19 cellular contexts compared by ENCODE assay signal in the genomic region with DNA sequence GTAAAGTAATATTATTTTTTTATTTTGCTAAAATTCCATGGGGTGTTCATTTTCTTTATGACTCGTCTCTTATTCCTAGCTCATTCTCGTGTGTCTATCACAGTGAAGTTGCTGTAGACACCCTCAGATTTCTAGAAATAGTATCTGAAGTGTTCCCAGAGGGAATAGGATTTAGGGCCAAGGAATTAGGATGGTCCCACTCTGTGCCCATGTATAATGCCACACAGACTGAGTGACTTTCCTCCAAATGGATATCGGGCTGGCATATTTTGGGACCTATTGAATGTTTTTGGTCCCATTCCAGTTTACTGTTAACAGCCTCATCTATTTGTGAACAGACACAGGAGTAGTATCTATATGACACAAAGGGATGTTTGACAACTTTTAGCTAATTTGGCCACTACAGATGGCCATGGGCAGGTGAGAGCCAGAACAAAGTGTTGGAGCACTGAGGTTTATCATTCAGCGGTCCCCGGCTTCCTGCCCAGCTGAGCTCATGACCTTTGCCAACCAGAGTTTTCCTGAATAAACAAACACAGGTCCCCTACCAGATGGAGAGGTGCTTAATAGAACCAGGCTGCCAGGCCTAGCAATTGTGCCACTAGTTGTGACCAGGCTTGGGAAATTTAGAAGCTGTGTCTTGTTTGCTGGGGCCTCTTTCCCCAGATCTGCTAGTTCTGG. TPM values are rescaled to one million over a fixed set of nuclear protein-coding genes. Genes with fewer than 3 reads are reported as not detected.
DNase-seq lines count a peak whose midpoint lies in the region; ATAC-seq, FAIRE-seq and TF ChIP-seq lines count a peak whose summit lies in the region.
"Had no signal": no experiment of that assay in that cellular context is flagged by ENCODE, and none has a peak within 500 bp of the region (broad histone marks: within the 10 kb centered on the region; RNA-seq: fewer than 3 reads in every experiment).

No MANE protein-coding gene starts in this region.

- peaks cover 61% of the 10 kb centered on the region for H3K4me1 ChIP-seq in astrocyte (ENCODE audit: insufficient read depth, low read length)
- peaks cover 45% of the 10 kb centered on the region for H3K4me1 ChIP-seq in smooth muscle cell (ENCODE audit: low read depth)
- H3K4me1 ChIP-seq in neural progenitor cell, result peaks cover 40% of the 10 kb centered on the region
- H3K4me1 ChIP-seq: BLaER1 had no signal

- H3K36me3 Mint-ChIP-seq in astrocyte (ENCODE audit: low read depth, unreplicated experiment), result peaks cover 34% of the 10 kb centered on the region
- peaks cover 64% of the 10 kb centered on the region for H3K36me3 Mint-ChIP-seq in neural progenitor cell

- H2AFZ ChIP-seq in astrocyte (ENCODE audit: low read depth, low read length) (no peak overlapping the region), smooth muscle cell (ENCODE audit: low read depth) (no peak overlapping the region), neural progenitor cell (replicated peaks) (no peak overlapping the region)

- H3K27ac Mint-ChIP-seq in astrocyte (ENCODE audit: unreplicated experiment), result no peak overlapping the region
- no peak overlapping the region for H3K27ac Mint-ChIP-seq in neural progenitor cell

- peak; percentile 63 for DNase-seq in LHCN-M2 (ENCODE audit: low read depth)
- DNase-seq in astrocyte (ENCODE audit: low read depth), result no peak
- no peak for DNase-seq in left cardiac atrium
- no peak for DNase-seq in smooth muscle cell (lab: John Stamatoyannopoulos, UW; ENCODE audit: unreplicated experiment)
- no peak for DNase-seq in neural progenitor cell (ENCODE audit: low spot score)
- DNase-seq in NAMALWA (ENCODE audit: low spot score), result no peak
- DNase-seq: anterior cingulate cortex; DMS79 treated with DMSO at 0.1 percent for 48 hours; effector memory CD4-positive, alpha-beta T cell; foreskin keratinocyte; mesendoderm; NCI-H2171 treated with DMSO at 0.1 percent for 48 hours; stimulated activated naive CD4-positive, alpha-beta T cell treated with Interleukin-2 at 50 U/mL for 16 hours had no signal

- intact Hi-C loops in left cardiac atrium (cut with DNase I), result no loop called here

- H3K9me3 ChIP-seq in astrocyte (ENCODE audit: insufficient read depth, low read depth, low read length), result no peaks in the 10 kb centered on the region
- no peaks in the 10 kb centered on the region for H3K9me3 ChIP-seq in smooth muscle cell (replicated peaks; ENCODE audit: low read depth)
- no peaks in the 10 kb centered on the region for H3K9me3 ChIP-seq in neural progenitor cell (ENCODE audit: low read depth)
- H3K9me3 ChIP-seq: BLaER1, neutrophil had no signal

- H3K4me1 Mint-ChIP-seq in astrocyte (ENCODE audit: low read depth, unreplicated experiment) (peaks cover 49% of the 10 kb centered on the region), neural progenitor cell (peaks cover 69% of the 10 kb centered on the region)

- no peaks in the 10 kb centered on the region for H3K27me3 ChIP-seq in astrocyte (ENCODE audit: insufficient read depth, low read length)
- H3K27me3 ChIP-seq in smooth muscle cell (ENCODE audit: low read depth), result no peaks in the 10 kb centered on the region
- no peaks in the 10 kb centered on the region for H3K27me3 ChIP-seq in neural progenitor cell
- H3K27me3 ChIP-seq: BLaER1, foreskin keratinocyte had no signal

- no peak for FAIRE-seq in astrocyte (lab: Jason Lieb, UNC)

- H3K4me3 Mint-ChIP-seq in astrocyte (ENCODE audit: unreplicated experiment) (no peak overlapping the region), neural progenitor cell (no peak overlapping the region)

- H3K79me2 ChIP-seq in astrocyte (ENCODE audit: insufficient read depth, low read length), result peaks cover 98% of the 10 kb centered on the region
- peaks cover 69% of the 10 kb centered on the region for H3K79me2 ChIP-seq in smooth muscle cell (ENCODE audit: low read depth)
- H3K79me2 ChIP-seq in neural progenitor cell (ENCODE audit: low read depth), result peaks cover 98% of the 10 kb centered on the region

- 71% methylated on average over 5 of the region's 5 CpGs for WGBS in smooth muscle cell (ENCODE audit: low lambda C conversion rate)

- peak overlapping the region; percentile 32 for H3K9ac ChIP-seq in astrocyte (ENCODE audit: low read length)
- no peak overlapping the region for H3K9ac ChIP-seq in smooth muscle cell (ENCODE audit: low read depth)
- no peak overlapping the region for H3K9ac ChIP-seq in neural progenitor cell
- H3K9ac ChIP-seq: BLaER1 had no signal

- H3K9me3 Mint-ChIP-seq in astrocyte (ENCODE audit: unreplicated experiment) (no peaks in the 10 kb centered on the region), neural progenitor cell (no peaks in the 10 kb centered on the region)

- peaks cover 10% of the 10 kb centered on the region for H3K36me3 ChIP-seq in astrocyte (ENCODE audit: insufficient read depth, low read length)
- H3K36me3 ChIP-seq in smooth muscle cell (ENCODE audit: low read depth), result no peaks in the 10 kb centered on the region
- H3K36me3 ChIP-seq in neural progenitor cell, result no peaks in the 10 kb centered on the region
- H3K36me3 ChIP-seq: BLaER1, neutrophil had no signal

- H3K4me2 ChIP-seq in astrocyte (ENCODE audit: low read length) (peak overlapping the region; percentile 57), smooth muscle cell (peak overlapping the region; percentile 31), neural progenitor cell (no peak overlapping the region)
- H3K4me2 ChIP-seq: BLaER1 had no signal

- H3K4me3 ChIP-seq in astrocyte (ENCODE audit: insufficient read depth, low read depth, low read length), result no peak overlapping the region
- no peak overlapping the region for H3K4me3 ChIP-seq in smooth muscle cell
- H3K4me3 ChIP-seq in neural progenitor cell, result no peak overlapping the region
- H3K4me3 ChIP-seq: BLaER1, skin epidermis had no signal

- ATAC-seq in left cardiac atrium (peak; percentile 8 to 73), HG03469 (IDR thresholded peaks at IDR 0.05; ENCODE audit: unreplicated experiment) (no peak), HG03460 (IDR thresholded peaks at IDR 0.05; ENCODE audit: unreplicated experiment) (no peak)
- ATAC-seq: foreskin keratinocyte had no signal

- H3K27me3 Mint-ChIP-seq in astrocyte (ENCODE audit: low read depth, unreplicated experiment) (no peaks in the 10 kb centered on the region), neural progenitor cell (ENCODE audit: insufficient read depth, low read depth) (no peaks in the 10 kb centered on the region)

- H3F3A ChIP-seq in smooth muscle cell (ENCODE audit: low read depth), result peaks cover 45% of the 10 kb centered on the region
- H3F3A ChIP-seq in neural progenitor cell (ENCODE audit: low read depth), result peaks cover 3% of the 10 kb centered on the region

- H4K20me1 ChIP-seq in astrocyte (ENCODE audit: insufficient read depth, low read length) (peaks cover 70% of the 10 kb centered on the region), smooth muscle cell (ENCODE audit: low read depth) (peaks cover 83% of the 10 kb centered on the region), neural progenitor cell (ENCODE audit: low read depth) (peaks cover 43% of the 10 kb centered on the region)
- H4K20me1 ChIP-seq: BLaER1 had no signal

- TF ChIP-seq CTCF in astrocyte (IDR thresholded peaks at IDR 0.05; ENCODE audit: insufficient read depth, low read depth, low read length) (no peak), smooth muscle cell (IDR thresholded peaks at IDR 0.05; ENCODE audit: borderline replicate concordance, insufficient read depth, poor library complexity, severe bottlenecking) (no peak), neural progenitor cell (IDR thresholded peaks at IDR 0.05) (no peak)

- H3K27ac ChIP-seq in astrocyte (ENCODE audit: low read depth, low read length) (peak overlapping the region; percentile 37), smooth muscle cell (ENCODE audit: low read depth) (peak overlapping the region; percentile 78), neural progenitor cell (no peak overlapping the region)
- H3K27ac ChIP-seq: BLaER1, foreskin keratinocyte, neutrophil had no signal

RNA-seq across cellular contexts. Expression of a gene that starts 46.9 kb away (rescaled TPM):
- total RNA-seq in LHCN-M2 (2014; rRNA removed), result 66.9 and 197 TPM in 2 replicates
- 57.6 TPM for polyA plus RNA-seq in LHCN-M2 (2012)
- total RNA-seq in astrocyte, result 386 and 476 TPM in 2 replicates
- total RNA-seq in left cardiac atrium, result 100 to 1,000 TPM; 163 to 224 TPM
- 111 TPM in 2 replicates for total RNA-seq in smooth muscle cell
- polyA plus RNA-seq in smooth muscle cell, result 139 and 143 TPM in 2 replicates
- total RNA-seq in neural progenitor cell (ENCODE audit: low replicate concordance), result 84.4 and 247 TPM in 2 replicates
- total RNA-seq: OCI-LY7 had no signal

Comparison
In these comparisons a context has a peak if more than half of its experiments do, and no peak if none do; other contexts are left out.
1. ATAC-seq: peak in left cardiac atrium (2 of 2); none in HG03469 (single experiment) and HG03460 (single experiment).